14 cellular contexts compared by ENCODE assay signal in genomic region chr9:133714606-133715294, GRCh38. TPM values are rescaled to one million over a fixed set of nuclear protein-coding genes. Genes with fewer than 3 reads are reported as not detected.
DNase-seq lines count a peak whose midpoint lies in the region; ATAC-seq and TF ChIP-seq lines count a peak whose summit lies in the region.
"Had no signal": no experiment of that assay in that cellular context is flagged by ENCODE, and none has a peak within 500 bp of the region (broad histone marks: within the 10 kb centered on the region; RNA-seq: fewer than 3 reads in every experiment).

No MANE protein-coding gene starts in this region.

- TF ChIP-seq POLR2A in GM18505 (IDR thresholded peaks at IDR 0.05; ENCODE audit: borderline replicate concordance, extremely low read depth, insufficient read depth, insufficient read length), result no peak

- H3K4me3 Mint-ChIP-seq in glutamatergic neuron (ENCODE audit: unreplicated experiment) (peak overlapping the region; percentile 63), osteocyte (ENCODE audit: unreplicated experiment) (no peak overlapping the region)
- H3K4me3 Mint-ChIP-seq: CD4-positive, CD25-positive, alpha-beta regulatory T cell had no signal

- H3K4me1 ChIP-seq in SJSA1 (replicated peaks), result peaks cover 72% of the 10 kb centered on the region
- H3K4me1 ChIP-seq: parathyroid adenoma had no signal

- no peaks in the 10 kb centered on the region for H3K27me3 ChIP-seq in SJSA1 (replicated peaks)

- H3K36me3 Mint-ChIP-seq in glutamatergic neuron (ENCODE audit: unreplicated experiment) (no peaks in the 10 kb centered on the region), osteocyte (ENCODE audit: unreplicated experiment) (no peaks in the 10 kb centered on the region)
- H3K36me3 Mint-ChIP-seq: CD4-positive, CD25-positive, alpha-beta regulatory T cell had no signal

- H3K27ac ChIP-seq in SJSA1, result peak overlapping the region; percentile 98
- H3K27ac ChIP-seq: parathyroid adenoma had no signal

- H3K27me3 Mint-ChIP-seq in glutamatergic neuron (ENCODE audit: unreplicated experiment), result peaks cover 9% of the 10 kb centered on the region
- peaks cover 6% of the 10 kb centered on the region for H3K27me3 Mint-ChIP-seq in osteocyte (ENCODE audit: unreplicated experiment)
- H3K27me3 Mint-ChIP-seq: CD4-positive, CD25-positive, alpha-beta regulatory T cell had no signal

- peaks cover 36% of the 10 kb centered on the region for H3K36me3 ChIP-seq in SJSA1

- no peak for ATAC-seq in GM18505 (IDR thresholded peaks at IDR 0.05; ENCODE audit: unreplicated experiment)
- no peak for ATAC-seq in GM21367 (IDR thresholded peaks at IDR 0.05; ENCODE audit: unreplicated experiment)
- ATAC-seq in HG03469 (IDR thresholded peaks at IDR 0.05; ENCODE audit: unreplicated experiment), result no peak

- H3K9me3 Mint-ChIP-seq in glutamatergic neuron (ENCODE audit: unreplicated experiment) (peaks cover 7% of the 10 kb centered on the region), osteocyte (ENCODE audit: unreplicated experiment) (no peaks in the 10 kb centered on the region)
- H3K9me3 Mint-ChIP-seq: CD4-positive, CD25-positive, alpha-beta regulatory T cell had no signal

- no peak for TF ChIP-seq CTCF in glutamatergic neuron (IDR thresholded peaks at IDR 0.05; ENCODE audit: partially characterized antibody, unreplicated experiment)
- TF ChIP-seq CTCF in osteocyte (IDR thresholded peaks at IDR 0.05), result no peak

- H3K4me3 ChIP-seq in SJSA1, result peak overlapping the region; percentile 36
- H3K4me3 ChIP-seq: coronary artery had no signal

- peaks cover 14% of the 10 kb centered on the region for H3K4me1 Mint-ChIP-seq in glutamatergic neuron (ENCODE audit: low read depth, unreplicated experiment)
- H3K4me1 Mint-ChIP-seq in osteocyte (ENCODE audit: unreplicated experiment), result peaks cover 36% of the 10 kb centered on the region

- no peaks in the 10 kb centered on the region for H3K9me3 ChIP-seq in SJSA1 (replicated peaks)

- DNase-seq in EH (ENCODE audit: low read depth) (peak; percentile 79), SJSA1 (ENCODE audit: low read depth in 1 of 2, low spot score in 2 of 2) (peak; percentile 96), glutamatergic neuron (peak; percentile 41), osteocyte (ENCODE audit: extremely low spot score, unreplicated experiment) (no peak), dedifferentiated amniotic fluid mesenchymal stem cell (ENCODE audit: extremely low spot score) (no peak)
- DNase-seq: CD4-positive, CD25-positive, alpha-beta regulatory T cell; NCI-H2081 treated with DMSO at 0.1 percent for 48 hours; stimulated activated CD8-positive, alpha-beta memory T cell treated with anti-CD3 and anti-CD28 coated beads, Interleukin-4, amount 100 ng/mL, for 48 hours; SW 1271 had no signal

- H3K27ac Mint-ChIP-seq in glutamatergic neuron (ENCODE audit: unreplicated experiment), result peak overlapping the region; percentile 33
- H3K27ac Mint-ChIP-seq in osteocyte (ENCODE audit: unreplicated experiment), result peak overlapping the region; percentile 48

RNA-seq across cellular contexts. Expression of gene SARDH, which starts 23.4 kb away (rescaled TPM):
- total RNA-seq in SJSA1 (2014; rRNA removed; shearing (Covaris generic)), result 15.3 and 20.9 TPM in 2 replicates
- total RNA-seq in glutamatergic neuron (ENCODE audit: unreplicated experiment) (2.0 TPM), osteocyte (0.21 and 0.56 TPM in 2 replicates)

Comparison
In these comparisons a context has a peak if more than half of its experiments do, and no peak if none do; other contexts are left out.
1. DNase-seq: peak in EH (single experiment), SJSA1 (2 of 2) and glutamatergic neuron (single experiment); none in osteocyte (single experiment) and dedifferentiated amniotic fluid mesenchymal stem cell (single experiment).